Comparison of ENCODE assay signal across 15 cellular contexts in the genomic region with DNA sequence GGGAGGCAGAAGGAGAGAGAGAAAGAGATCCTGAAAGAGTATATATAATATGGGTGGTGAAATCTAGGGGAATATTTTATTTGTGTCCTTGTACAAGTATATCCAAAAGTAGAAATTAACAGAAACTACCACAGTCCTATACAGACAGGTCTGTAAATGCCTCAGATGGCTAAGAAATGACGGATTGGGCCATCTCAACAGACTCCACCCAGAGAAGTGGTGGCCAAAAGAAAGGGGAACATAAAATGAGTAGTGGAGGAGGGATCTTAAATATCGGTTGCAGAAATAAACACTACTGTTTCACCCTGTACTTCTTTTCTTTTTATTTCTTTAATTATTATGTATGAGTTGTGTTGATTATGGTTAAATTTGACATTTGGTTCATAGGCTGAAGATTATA. TPM values are rescaled to one million over a fixed set of nuclear protein-coding genes. Genes with fewer than 3 reads are reported as not detected.
"Had no signal": no experiment of that assay in that cellular context is flagged by ENCODE, and none has a peak within 500 bp of the region (broad histone marks: within the 10 kb centered on the region; RNA-seq: fewer than 3 reads in every experiment).

No MANE protein-coding gene starts in this region.

- H3K4me3 ChIP-seq: cardiac muscle cell, pancreas, sigmoid colon, spleen, stomach, thoracic aorta had no signal

- H3K4me3 Mint-ChIP-seq: activated CD4-positive, alpha-beta T cell treated with anti-CD3 and anti-CD28 coated beads for 36 hours; activated CD8-positive, alpha-beta T cell treated with anti-CD3 and anti-CD28 coated beads, Interleukin-2, amount 10 ng/mL, durations not matched to agents 7 days and 5 days had no signal

- H3K9me3 Mint-ChIP-seq: activated naive CD4-positive, alpha-beta T cell treated with anti-CD3 and anti-CD28 coated beads, Interleukin-2, amount 50 U/mL, for 72 hours had no signal

- H3K27me3 ChIP-seq: cardiac muscle cell, pancreas, sigmoid colon, spleen, stomach had no signal

- H3K27ac Mint-ChIP-seq: activated CD4-positive, alpha-beta T cell treated with anti-CD3 and anti-CD28 coated beads for 36 hours; activated CD8-positive, alpha-beta T cell treated with anti-CD3 and anti-CD28 coated beads, Interleukin-2, amount 10 ng/mL, durations not matched to agents 7 days and 5 days; activated naive CD4-positive, alpha-beta T cell treated with anti-CD3 and anti-CD28 coated beads, Interleukin-2, amount 50 U/mL, for 72 hours had no signal

- H3K36me3 Mint-ChIP-seq: activated naive CD4-positive, alpha-beta T cell treated with anti-CD3 and anti-CD28 coated beads, Interleukin-2, amount 50 U/mL, for 72 hours had no signal

- H3K27ac ChIP-seq: cardiac muscle cell, pancreas, sigmoid colon, stomach, thoracic aorta had no signal

- ATAC-seq: activated CD4-positive, alpha-beta T cell treated with anti-CD3 and anti-CD28 coated beads for 36 hours; activated CD8-positive, alpha-beta T cell treated with anti-CD3 and anti-CD28 coated beads, Interleukin-2, amount 10 ng/mL, durations not matched to agents 7 days and 5 days; activated naive CD4-positive, alpha-beta T cell treated with anti-CD3 and anti-CD28 coated beads, Interleukin-2, amount 50 U/mL, for 72 hours; pancreas had no signal

- H3K9me3 ChIP-seq: pancreas, sigmoid colon, spleen, stomach, thoracic aorta had no signal

- H3K36me3 ChIP-seq: cardiac muscle cell, pancreas, sigmoid colon, spleen, stomach, thoracic aorta had no signal

- DNase-seq: activated CD4-positive, alpha-beta T cell treated with anti-CD3 and anti-CD28 coated beads for 36 hours; activated CD8-positive, alpha-beta memory T cell treated with anti-CD3 and anti-CD28 coated beads, Interleukin-2, amount 50 U/mL, for 4 hours; activated CD8-positive, alpha-beta T cell treated with anti-CD3 and anti-CD28 coated beads, Interleukin-2, amount 10 ng/mL, durations not matched to agents 7 days and 5 days; activated gamma-delta T cell; activated T-cell treated with anti-CD3 and anti-CD28 coated beads, Interleukin-2, amount 50 U/mL, for 48 hours; islet precursor cell; mammary epithelial cell; pancreas; sigmoid colon; spleen; stomach had no signal

- H3K4me1 ChIP-seq: pancreas, sigmoid colon, stomach had no signal

RNA-seq across cellular contexts. Expression of a gene that starts 47.7 kb away (rescaled TPM):
- total RNA-seq: activated CD4-positive, alpha-beta T cell treated with anti-CD3 and anti-CD28 coated beads for 36 hours; activated naive CD4-positive, alpha-beta T cell treated with anti-CD3 and anti-CD28 coated beads, Interleukin-2, amount 50 U/mL, for 72 hours; cardiac muscle cell; sigmoid colon; thoracic aorta; ureter had no signal
